ENCODE assay signal across 35 cellular contexts in the genomic region with DNA sequence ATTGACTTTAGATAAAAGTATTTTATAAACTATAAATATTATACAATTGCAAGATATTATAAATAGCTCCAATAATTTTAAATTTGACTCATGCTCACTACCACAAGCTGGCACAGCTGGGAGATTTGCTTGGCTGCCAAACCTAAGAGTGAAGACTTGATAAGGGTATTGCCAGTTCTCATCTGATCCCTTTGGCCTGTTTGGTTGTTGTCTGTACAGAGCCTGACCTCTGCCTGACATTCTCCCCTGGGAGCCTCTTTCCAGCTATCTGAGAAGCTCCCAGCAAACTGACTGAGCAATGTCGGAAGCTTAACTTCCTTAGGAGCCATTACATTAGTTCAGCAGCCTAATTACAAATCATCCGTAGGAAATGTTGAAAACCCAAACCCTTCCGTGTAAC. TPM values are rescaled to one million over a fixed set of nuclear protein-coding genes. Genes with fewer than 3 reads are reported as not detected.
DNase-seq lines count a peak whose midpoint lies in the region; ATAC-seq, FAIRE-seq and TF ChIP-seq lines count a peak whose summit lies in the region.
"Had no signal": no experiment of that assay in that cellular context is flagged by ENCODE, and none has a peak within 500 bp of the region (broad histone marks: within the 10 kb centered on the region; RNA-seq: fewer than 3 reads in every experiment).

No MANE protein-coding gene starts in this region.

- H3K4me1 ChIP-seq in pancreas: peaks cover 0 to 15% (median 6%) of the 10 kb centered on the region in 3 donors

- H3K36me3 ChIP-seq in pancreas: no peaks in the 10 kb centered on the region
- H3K36me3 ChIP-seq: Peyer's patch, SJCRH30 had no signal

- TF ChIP-seq CTCF in pancreas (IDR thresholded peaks at IDR 0.05): no peak

- H3K4me3 ChIP-seq in pancreas: no peak overlapping the region
- H3K4me3 ChIP-seq: GM12878, Peyer's patch, SJCRH30 had no signal

- FAIRE-seq in pancreas (lab: Jason Lieb, UNC): no peak
- FAIRE-seq: colon, GM12878, urothelium cell line had no signal

- no peak overlapping the region for H3K27ac ChIP-seq in pancreas
- H3K27ac ChIP-seq: C4-2B, Peyer's patch, SJCRH30 had no signal

- H3K27me3 ChIP-seq in pancreas: no peaks in the 10 kb centered on the region
- H3K27me3 ChIP-seq: Peyer's patch, SJCRH30 had no signal

- H3K9me3 ChIP-seq in pancreas: no peaks in the 10 kb centered on the region
- H3K9me3 ChIP-seq: Peyer's patch, SJCRH30 had no signal

- WGBS in pancreas, 2 donors: 56 to 61% methylated on average over 3 of the region's 3 CpGs

- peak; percentile 91 to 93 for ATAC-seq in left cardiac atrium
- ATAC-seq in pancreas: peak; percentile 40 to 65 (median 54)
- ATAC-seq in GM21447 (IDR thresholded peaks at IDR 0.05; ENCODE audit: unreplicated experiment): no peak
- ATAC-seq: activated CD8-positive, alpha-beta T cell treated with anti-CD3 and anti-CD28 coated beads for 36 hours; activated naive CD8-positive, alpha-beta T cell treated with anti-CD3 and anti-CD28 coated beads, Interleukin-2, amount 50 U/mL, for 24 hours; GM12878 had no signal

- DNase-seq in A172 (ENCODE audit: low spot score) (peak; percentile 11), NCI-H226 (peak; percentile 51), left cardiac atrium (peak; percentile 59), pancreas (no peak), cerebellum (ENCODE audit: low spot score) (no peak), KG1 (lab: John Stamatoyannopoulos, UW) (no peak)
- DNase-seq: activated CD4-positive, alpha-beta T cell treated with anti-CD3 and anti-CD28 coated beads for 1 hour; activated CD8-positive, alpha-beta T cell treated with anti-CD3 and anti-CD28 coated beads for 36 hours; activated effector memory CD4-positive, alpha-beta T cell treated with anti-CD3 and anti-CD28 coated beads, Interleukin-2, amount 50 U/mL, for 16 hours; activated naive CD8-positive, alpha-beta T cell treated with anti-CD3 and anti-CD28 coated beads, Interleukin-2, amount 50 U/mL, for 24 hours; Calu3; effector memory CD4-positive, alpha-beta T cell; erythroblast; foreskin fibroblast; immature natural killer cell; KBM-7; MV-4-11; NCI-H187 treated with DMSO at 0.1 percent for 48 hours; NCI-H446 treated with DMSO at 0.1 percent for 48 hours; Peyer's patch; SJCRH30; T-helper 1 cell had no signal

- intact Hi-C loops in left cardiac atrium (cut with DNase I): no loop called here
- intact Hi-C loops in pancreas (cut with DNase I): no loop called here

RNA-seq across cellular contexts. Expression of a gene that starts 10.2 kb away (rescaled TPM):
- not detected in 2 replicates for total RNA-seq in A172 (2014; rRNA removed; shearing (Covaris generic))
- 100 to 1,000 TPM; 220 to 376 TPM for total RNA-seq in left cardiac atrium
- under 1 TPM in 1 of 6 donors, not detected in 5; 0.55 TPM for total RNA-seq in pancreas
- polyA plus RNA-seq in pancreas: not detected
- total RNA-seq in cerebellum: 0.18 TPM
- total RNA-seq: activated CD8-positive, alpha-beta T cell treated with anti-CD3 and anti-CD28 coated beads for 36 hours; Calu3; Daoy; GM12878; H4; HT-29; lower leg skin; mononuclear cell; Peyer's patch; progenitor cell of endocrine pancreas had no signal
- polyA plus RNA-seq: AG04450, GM12878, immature natural killer cell, neural cell had no signal

RNA-seq across cellular contexts. Expression of a gene that starts 43.9 kb away (rescaled TPM):
- not detected in 2 replicates for total RNA-seq in A172 (2014; rRNA removed; shearing (Covaris generic))
- total RNA-seq in left cardiac atrium (10 to 100 TPM; 18.9 to 34.3 TPM), pancreas (under 1 TPM in 1 of 6 donors, not detected in 5; 0.04 TPM), cerebellum (0.64 TPM)
- not detected for polyA plus RNA-seq in pancreas
- total RNA-seq: activated CD8-positive, alpha-beta T cell treated with anti-CD3 and anti-CD28 coated beads for 36 hours; Calu3; Daoy; GM12878; H4; HT-29; lower leg skin; mononuclear cell; Peyer's patch; progenitor cell of endocrine pancreas; SJCRH30 had no signal
- polyA plus RNA-seq: AG04450, GM12878, immature natural killer cell, neural cell had no signal

Comparison
In these comparisons a context has a peak if more than half of its experiments do, and no peak if none do; other contexts are left out.
1. DNase-seq: peak in A172 (single experiment), NCI-H226 (single experiment) and left cardiac atrium (single experiment); none in pancreas (0 of 6), cerebellum (single experiment) and KG1 (single experiment).
2. RNA of a gene that starts 10.2 kb away (total RNA-seq): 220 to 376 TPM in left cardiac atrium; 0.18 TPM in cerebellum (single experiment), not detected in A172 and 0.55 TPM in pancreas; every median in the first group is over 100 times any median in the second.
3. RNA of a gene that starts 43.9 kb away (total RNA-seq): 18.9 to 34.3 TPM in left cardiac atrium; 0.64 TPM in cerebellum (single experiment), not detected in A172 and 0.04 TPM in pancreas; every median in the first group is over 10 times any median in the second.